ENCODE assay signal across 32 cellular contexts in genomic region chr12:122596838-122597237, GRCh38.
"Had no signal": no experiment of that assay in that cellular context is flagged by ENCODE, and none has a peak within 500 bp of the region (broad histone marks: within the 10 kb centered on the region; RNA-seq: fewer than 3 reads in every experiment).

No MANE protein-coding gene starts in this region.

- H3K27me3 ChIP-seq: esophagus squamous epithelium, pancreas, stomach, thyroid gland, upper lobe of left lung, vagina had no signal

- H3K36me3 ChIP-seq: pancreas, prostate gland, thyroid gland had no signal

- H3K27ac Mint-ChIP-seq: activated naive CD4-positive, alpha-beta T cell treated with anti-CD3 and anti-CD28 coated beads for 36 hours; dendritic cell treated with granulocyte-macrophage colony-stimulating factor and Interleukin-4, amounts not matched to agents 40 ng/mL and 50 ng/mL, for 4 days; memory B cell; stimulated activated naive B cell treated with anti-CD40 and anti-IgM and Interleukin-4, amounts not matched to agents 10 μg/mL and 1 μg/mL and 100 μg/mL, for 72 hours had no signal

- ATAC-seq: left colon; naive thymus-derived CD4-positive, alpha-beta T cell; pancreas; sciatic nerve; stimulated activated naive B cell treated with anti-CD40 and anti-IgM and Interleukin-4, amounts not matched to agents 10 μg/mL and 1 μg/mL and 100 μg/mL, for 72 hours had no signal

- H3K27ac ChIP-seq: epithelial cell of prostate, esophagus squamous epithelium, pancreas, prostate gland, skin epidermis, stomach, thyroid gland, upper lobe of left lung, vagina had no signal

- H3K4me1 ChIP-seq: esophagus squamous epithelium, pancreas, prostate gland, stomach, thyroid gland, upper lobe of left lung, vagina had no signal

- H3K4me2 ChIP-seq: SK-N-SH had no signal

- H3K9me3 ChIP-seq: esophagus squamous epithelium, pancreas, prostate gland, SK-N-SH, stomach, thyroid gland, upper lobe of left lung, vagina had no signal

- H3K9me3 Mint-ChIP-seq: activated naive CD4-positive, alpha-beta T cell treated with anti-CD3 and anti-CD28 coated beads for 36 hours; dendritic cell treated with granulocyte-macrophage colony-stimulating factor and Interleukin-4, amounts not matched to agents 40 ng/mL and 50 ng/mL, for 4 days; memory B cell; naive thymus-derived CD4-positive, alpha-beta T cell; neural crest cell; stimulated activated naive B cell treated with anti-CD40 and anti-IgM and Interleukin-4, amounts not matched to agents 10 μg/mL and 1 μg/mL and 100 μg/mL, for 72 hours had no signal

- FAIRE-seq: keratinocyte, pancreas had no signal

- H3K27me3 Mint-ChIP-seq: dendritic cell treated with granulocyte-macrophage colony-stimulating factor and Interleukin-4, amounts not matched to agents 40 ng/mL and 50 ng/mL, for 4 days; memory B cell; naive thymus-derived CD4-positive, alpha-beta T cell; stimulated activated naive B cell treated with anti-CD40 and anti-IgM and Interleukin-4, amounts not matched to agents 10 μg/mL and 1 μg/mL and 100 μg/mL, for 72 hours had no signal

- H3K4me1 Mint-ChIP-seq: memory B cell; neural crest cell; stimulated activated naive B cell treated with anti-CD40 and anti-IgM and Interleukin-4, amounts not matched to agents 10 μg/mL and 1 μg/mL and 100 μg/mL, for 72 hours had no signal

- H3K4me3 Mint-ChIP-seq: activated naive CD4-positive, alpha-beta T cell treated with anti-CD3 and anti-CD28 coated beads for 36 hours; dendritic cell treated with granulocyte-macrophage colony-stimulating factor and Interleukin-4, amounts not matched to agents 40 ng/mL and 50 ng/mL, for 4 days; memory B cell; naive thymus-derived CD4-positive, alpha-beta T cell; neural crest cell; stimulated activated naive B cell treated with anti-CD40 and anti-IgM and Interleukin-4, amounts not matched to agents 10 μg/mL and 1 μg/mL and 100 μg/mL, for 72 hours had no signal

- H3K4me3 ChIP-seq: esophagus squamous epithelium, pancreas, prostate gland, skin epidermis, stomach, thyroid gland, upper lobe of left lung, vagina had no signal

- H3K9ac ChIP-seq: SK-N-SH had no signal

- DNase-seq: activated CD4-positive, alpha-beta T cell treated with anti-CD3 and anti-CD28 coated beads for 4 hours; activated CD4-positive, alpha-beta T cell treated with anti-CD3 and anti-CD28 coated beads, Interleukin-2, amount 50 U/mL, for 48 hours; activated CD4-positive, CD25-positive, alpha-beta regulatory T cell; activated CD8-positive, alpha-beta memory T cell treated with anti-CD3 and anti-CD28 coated beads, Interleukin-2, amount 50 U/mL, for 48 hours; activated effector memory CD4-positive, alpha-beta T cell treated with Interleukin-2 at 50 U/mL for 16 hours; activated naive CD4-positive, alpha-beta T cell treated with anti-CD3 and anti-CD28 coated beads for 36 hours; amygdala; caudate nucleus; esophagus squamous epithelium; foreskin melanocyte; left colon; midbrain; naive thymus-derived CD4-positive, alpha-beta T cell; nucleus accumbens; pancreas; retina; SK-N-SH; stimulated activated CD4-positive, alpha-beta T cell treated with anti-CD3 and anti-CD28 coated beads, Interleukin-4, amount 100 ng/mL, for 24 hours; stimulated activated naive B cell treated with anti-CD40 and anti-IgM and Interleukin-4, amounts not matched to agents 10 μg/mL and 1 μg/mL and 100 μg/mL, for 72 hours; stomach; SW 1271; thyroid gland; upper lobe of left lung had no signal
